Comparison of ENCODE assay signal across 11 cellular contexts in genomic region chr6:121666809-121667208, GRCh38.
A peak's percentile ranks its signal among the peaks of the same experiment; 100 is the strongest.
DNase-seq lines count a peak whose midpoint lies in the region; ATAC-seq, FAIRE-seq and TF ChIP-seq lines count a peak whose summit lies in the region.
"Had no signal": no experiment of that assay in that cellular context is flagged by ENCODE, and none has a peak within 500 bp of the region (broad histone marks: within the 10 kb centered on the region; RNA-seq: fewer than 3 reads in every experiment).

No MANE protein-coding gene starts in this region.

- 42% methylated on average over 4 of the region's 4 CpGs for WGBS in right lobe of liver (ENCODE audit: insufficient coverage, low coverage, low lambda C conversion rate, missing lambda C conversion rate)
- WGBS in HepG2 (ENCODE audit: low lambda C conversion rate): 36% methylated on average over 4 of the region's 4 CpGs
- WGBS in right cardiac atrium: 31% methylated on average over 4 of the region's 4 CpGs

- H3K27ac ChIP-seq in right lobe of liver: no peak overlapping the region
- H3K27ac ChIP-seq in HepG2 (ENCODE audit: extremely low read length, insufficient read depth, low read length): no peak overlapping the region
- no peak overlapping the region for H3K27ac ChIP-seq in right cardiac atrium (ENCODE audit: low read length)
- H3K27ac ChIP-seq: stomach had no signal

- no peak for TF ChIP-seq CTCF in right lobe of liver (IDR thresholded peaks at IDR 0.05)
- no peak for TF ChIP-seq CTCF in HepG2 (CRISPR knock-in tag; IDR thresholded peaks at IDR 0.05)

- intact Hi-C loops in right lobe of liver (cut with DNase I) (no loop called here), HepG2 (cut with micrococcal nuclease; ENCODE audit: unreplicated experiment) (no loop called here), right cardiac atrium (cut with DNase I) (loop anchor here in 1 of 4 donors (10.0 kb wide), 1 partner anchor 222 kb away; no protein-coding TSS in a partner anchor)

- FAIRE-seq in HepG2 (lab: Jason Lieb, UNC): no peak

- H3K9me3 ChIP-seq in right lobe of liver: no peaks in the 10 kb centered on the region
- H3K9me3 ChIP-seq in HepG2 (ENCODE audit: low read length): no peaks in the 10 kb centered on the region
- H3K9me3 ChIP-seq in adipocyte (ENCODE audit: control insufficient read depth, low read length): no peaks in the 10 kb centered on the region
- no peaks in the 10 kb centered on the region for H3K9me3 ChIP-seq in right cardiac atrium (ENCODE audit: control insufficient read depth, low read length)
- H3K9me3 ChIP-seq: BE2C, stomach had no signal

- TF ChIP-seq POLR2A in right lobe of liver (IDR thresholded peaks at IDR 0.05) (no peak), HepG2 (IDR thresholded peaks at IDR 0.05; ENCODE audit: insufficient read depth in 1 of 2, low read depth in 2 of 2, low read length in 2 of 2) (no peak)

- no peak overlapping the region for H3K27ac Mint-ChIP-seq in activated naive CD4-positive, alpha-beta T cell treated with anti-CD3 and anti-CD28 coated beads, Interleukin-2, amount 50 U/mL, for 72 hours

- no TSS peak for BruUV-seq in HepG2 (replicated peaks; lab: Mats Ljungman, UMichigan)

- DNase-seq in right lobe of liver (no peak), HepG2 (ENCODE audit: low spot score) (no peak), adipocyte (ENCODE audit: low read depth) (peak; percentile 79), right cardiac atrium (no peak), ecto neural progenitor cell (ENCODE audit: low spot score) (no peak)
- no peak for DNase-seq in activated CD4-positive, alpha-beta T cell treated with anti-CD3 and anti-CD28 coated beads, Interleukin-2, amount 50 U/mL, for 4 hours
- DNase-seq in activated naive CD4-positive, alpha-beta T cell treated with anti-CD3 and anti-CD28 coated beads, Interleukin-2, amount 50 U/mL, for 72 hours (ENCODE audit: low spot score in 2 of 2): no peak
- DNase-seq: BE2C, NCI-H524, stomach had no signal

- H4K20me1 ChIP-seq in HepG2 (ENCODE audit: insufficient read depth, low read length): no peaks in the 10 kb centered on the region

- no peaks in the 10 kb centered on the region for H3K27me3 ChIP-seq in right lobe of liver
- H3K27me3 ChIP-seq in HepG2 (ENCODE audit: control insufficient read depth in 1 of 2, insufficient read depth in 2 of 2, low read length in 2 of 2): no peaks in the 10 kb centered on the region
- no peaks in the 10 kb centered on the region for H3K27me3 ChIP-seq in adipocyte (replicated peaks; ENCODE audit: control insufficient read depth, insufficient read depth, low read length)
- no peaks in the 10 kb centered on the region for H3K27me3 ChIP-seq in right cardiac atrium (ENCODE audit: control insufficient read depth, insufficient read depth)
- H3K27me3 ChIP-seq: BE2C, stomach had no signal

- ATAC-seq in right lobe of liver (peak; percentile 26 to 90 (median 58)), HepG2 (no peak), right cardiac atrium (peak; percentile 87 to 97), GM21619 (IDR thresholded peaks at IDR 0.05; ENCODE audit: unreplicated experiment) (no peak)
- no peak for ATAC-seq in activated naive CD4-positive, alpha-beta T cell treated with anti-CD3 and anti-CD28 coated beads, Interleukin-2, amount 50 U/mL, for 72 hours

- no peak for TF ChIP-seq RAD21 in HepG2 (CRISPR knock-in tag; IDR thresholded peaks at IDR 0.05)

- H3K36me3 Mint-ChIP-seq in activated naive CD4-positive, alpha-beta T cell treated with anti-CD3 and anti-CD28 coated beads, Interleukin-2, amount 50 U/mL, for 72 hours: no peaks in the 10 kb centered on the region

- no peak overlapping the region for H2AFZ ChIP-seq in HepG2 (ENCODE audit: low read length)

- H3K79me2 ChIP-seq in HepG2 (ENCODE audit: insufficient read depth, low read length): no peaks in the 10 kb centered on the region

- H3K4me1 ChIP-seq in right lobe of liver (no peaks in the 10 kb centered on the region), HepG2 (ENCODE audit: insufficient read depth, low read length) (no peaks in the 10 kb centered on the region), adipocyte (ENCODE audit: control insufficient read depth, insufficient read depth, low read length) (peaks cover 40% of the 10 kb centered on the region), right cardiac atrium (ENCODE audit: control insufficient read depth, insufficient read depth, low read length) (peaks cover 4% of the 10 kb centered on the region)
- H3K4me1 ChIP-seq: BE2C, stomach had no signal

- H3K4me3 ChIP-seq in right lobe of liver: no peak overlapping the region
- no peak overlapping the region for H3K4me3 ChIP-seq in HepG2 (replicated peaks in 1 of 3; ENCODE audit: insufficient read depth in 1 of 3, low read depth in 2 of 3, low read length in 3 of 3)
- peak overlapping the region; percentile 30 for H3K4me3 ChIP-seq in adipocyte (ENCODE audit: low read length)
- H3K4me3 ChIP-seq in right cardiac atrium (ENCODE audit: low read length): no peak overlapping the region
- H3K4me3 ChIP-seq: stomach had no signal

- H3K36me3 ChIP-seq in right lobe of liver: no peaks in the 10 kb centered on the region
- H3K36me3 ChIP-seq in HepG2 (replicated peaks in 1 of 2; ENCODE audit: control insufficient read depth in 1 of 2, insufficient read depth in 2 of 2, low read length in 2 of 2): no peaks in the 10 kb centered on the region
- no peaks in the 10 kb centered on the region for H3K36me3 ChIP-seq in adipocyte (ENCODE audit: control insufficient read depth, insufficient read depth, low read length, severe bottlenecking)
- H3K36me3 ChIP-seq: BE2C, stomach had no signal

- TF ChIP-seq EP300 in HepG2 (IDR thresholded peaks at IDR 0.05; ENCODE audit: low read depth in 2 of 2, low read length in 2 of 2) (no peak), HepG2 (CRISPR knock-in tag; IDR thresholded peaks at IDR 0.05; ENCODE audit: borderline replicate concordance) (no peak)

- H3K4me2 ChIP-seq in HepG2 (ENCODE audit: low read depth, low read length): no peak overlapping the region

- POLR2A ChIA-PET in HepG2 (lab: Yijun Ruan, JAX): no interaction called here

- H3K9ac ChIP-seq in HepG2 (ENCODE audit: insufficient read depth, low read depth, low read length) (no peak overlapping the region), adipocyte (ENCODE audit: low read length) (peak overlapping the region; percentile 61)

- H3K9me3 Mint-ChIP-seq in activated naive CD4-positive, alpha-beta T cell treated with anti-CD3 and anti-CD28 coated beads, Interleukin-2, amount 50 U/mL, for 72 hours: peaks cover 9 to 12% of the 10 kb centered on the region in 2 donors

- CTCF ChIA-PET in HepG2 (lab: Yijun Ruan, JAX; ENCODE audit: low intra/inter-chr PET ratio, low total read pairs): no interaction called here

- in situ Hi-C loops in HepG2 (cut with HindIII; ENCODE audit: extremely low pct_ligation_motif_present, low pct_unique_long_range_greater_than_20kb): no loop called here

TF ChIP-seq in HepG2, 621 proteins besides CTCF, POLR2A, EP300 and RAD21:
- TF ChIP-seq ZSCAN12 (CRISPR knock-in tag; IDR thresholded peaks at IDR 0.05): no peak
- no peak for TF ChIP-seq HOXA5 (CRISPR knock-in tag; IDR thresholded peaks at IDR 0.05)
- no peak for TF ChIP-seq ZNF713 (CRISPR knock-in tag; IDR thresholded peaks at IDR 0.05)
- no peak for TF ChIP-seq PREB (CRISPR knock-in tag; IDR thresholded peaks at IDR 0.05)
- TF ChIP-seq ZNF703 (CRISPR knock-in tag; IDR thresholded peaks at IDR 0.05; ENCODE audit: borderline replicate concordance): no peak
- no peak for TF ChIP-seq EED (CRISPR knock-in tag; IDR thresholded peaks at IDR 0.05)
- TF ChIP-seq ZNF260 (CRISPR knock-in tag; IDR thresholded peaks at IDR 0.05; ENCODE audit: borderline replicate concordance, low read depth): no peak
- no peak for TF ChIP-seq ZNF766 (CRISPR knock-in tag; IDR thresholded peaks at IDR 0.05; ENCODE audit: borderline replicate concordance)

Comparison
In these comparisons a context has a peak if more than half of its experiments do, and no peak if none do; other contexts are left out.
1. ATAC-seq: peak in right lobe of liver (4 of 4) and right cardiac atrium (2 of 2); none in HepG2 (single experiment), activated naive CD4-positive, alpha-beta T cell treated with anti-CD3 and anti-CD28 coated beads, Interleukin-2, amount 50 U/mL, for 72 hours (0 of 2) and GM21619 (single experiment).